In the genomic region with DNA sequence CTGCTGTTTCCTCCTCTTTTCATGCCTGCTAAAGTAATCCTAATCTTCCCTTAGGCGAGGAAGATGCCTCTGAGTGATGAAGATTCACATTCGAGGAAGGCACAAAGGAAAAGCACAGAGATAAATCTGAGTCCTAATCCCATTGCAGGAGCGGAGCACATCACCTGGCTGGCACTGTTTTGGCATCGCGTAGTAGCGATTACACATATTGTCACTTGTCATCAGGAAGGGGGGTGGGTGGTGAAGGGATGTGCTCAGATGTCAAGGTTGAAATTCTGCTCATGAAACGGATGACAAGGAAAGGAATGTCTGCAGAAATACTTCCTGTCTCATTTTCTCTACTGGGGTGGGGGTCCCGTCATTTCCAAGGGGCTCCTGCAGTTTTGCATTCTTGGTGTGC, we compare ENCODE assay signal across 6 cellular contexts.
"Had no signal": no experiment of that assay in that cellular context is flagged by ENCODE, and none has a peak within 500 bp of the region (broad histone marks: within the 10 kb centered on the region; RNA-seq: fewer than 3 reads in every experiment).

No MANE protein-coding gene starts in this region.

- H3K4me3 ChIP-seq: GM23338 had no signal

- H2AFZ ChIP-seq: GM23338 had no signal

- H3K4me2 ChIP-seq: GM23338 had no signal

- DNase-seq: H9, HCEC 1CT, KBM-7 had no signal

- H3K27ac ChIP-seq: HL-60 had no signal

- ATAC-seq: GM23338, HepG2 had no signal
